Comparison of ENCODE assay signal across 8 cellular contexts in genomic region chr19:7917292-7918061, GRCh38. TPM values are rescaled to one million over a fixed set of nuclear protein-coding genes. Genes with fewer than 3 reads are reported as not detected.
DNase-seq lines count a peak whose midpoint lies in the region; ATAC-seq and TF ChIP-seq lines count a peak whose summit lies in the region.

No MANE protein-coding gene starts in this region.

- peaks cover 47% of the 10 kb centered on the region for H3K4me1 ChIP-seq in OCI-LY1 (ENCODE audit: insufficient read depth, low read length, severe bottlenecking)
- H3K4me1 ChIP-seq in parathyroid adenoma, result peaks cover 3% of the 10 kb centered on the region

- H3K4me2 ChIP-seq in OCI-LY1 (ENCODE audit: low read length) (peak overlapping the region; percentile 49; the same call in 1 of the 2 replicates), parathyroid adenoma (ENCODE audit: low read length) (peak overlapping the region; percentile 61)

- peak; percentile 25 to 51 for DNase-seq in NCI-H2081 (lab: John Stamatoyannopoulos, UW)
- no peak for DNase-seq in NCI-H2081 treated with DMSO at 0.1 percent for 48 hours (lab: John Stamatoyannopoulos, UW)
- DNase-seq in activated effector memory CD4-positive, alpha-beta T cell treated with anti-CD3 and anti-CD28 coated beads, Interleukin-2, amount 50 U/mL, for 16 hours, result peak; percentile 85
- peak; percentile 40 for DNase-seq in fibroblast of peridontal ligament (ENCODE audit: extremely low read depth)
- DNase-seq in lower leg skin (ENCODE audit: low spot score in 2 of 2), result no peak

- H3K27me3 ChIP-seq in OCI-LY1 (ENCODE audit: insufficient read depth, low read length) (peaks cover 4% of the 10 kb centered on the region; the same call in 1 of the 2 replicates), parathyroid adenoma (ENCODE audit: control insufficient read depth, insufficient read depth, low read length) (no peaks in the 10 kb centered on the region)

- no peaks in the 10 kb centered on the region for H4K20me1 ChIP-seq in OCI-LY1 (ENCODE audit: insufficient read depth, low read length)

- intact Hi-C loops in lower leg skin (cut with DNase I; ENCODE audit: low total_unique reads), result no loop called here

- WGBS in lower leg skin, 2 donors, result 1 to 2% methylated on average over 18 to 32 of the region's 70 CpGs

- ATAC-seq in GM21390 (IDR thresholded peaks at IDR 0.05; ENCODE audit: unreplicated experiment), result no peak

- H3K9me2 ChIP-seq in OCI-LY1 (ENCODE audit: low read depth, low read length), result no peaks in the 10 kb centered on the region

- H2AFZ ChIP-seq in OCI-LY1 (ENCODE audit: low read length), result no peak overlapping the region
- peak overlapping the region; percentile 65 for H2AFZ ChIP-seq in parathyroid adenoma

- H3K27ac ChIP-seq in OCI-LY1 (ENCODE audit: low read depth, low read length, poor library complexity, severe bottlenecking) (no peak overlapping the region), parathyroid adenoma (peak overlapping the region; percentile 83)

- no peak for TF ChIP-seq POLR2A in lower leg skin (IDR thresholded peaks at IDR 0.05)

- peak; percentile 51 for TF ChIP-seq CTCF in OCI-LY1 (IDR thresholded peaks at IDR 0.05; ENCODE audit: low read length)
- TF ChIP-seq CTCF in parathyroid adenoma (IDR thresholded peaks at IDR 0.05), result peak; percentile 70
- no peak for TF ChIP-seq CTCF in lower leg skin (IDR thresholded peaks at IDR 0.05)

- H3K79me2 ChIP-seq in OCI-LY1 (ENCODE audit: insufficient read depth, low read length), result no peaks in the 10 kb centered on the region
- no peaks in the 10 kb centered on the region for H3K79me2 ChIP-seq in parathyroid adenoma

- H3K4me3 ChIP-seq in OCI-LY1 (ENCODE audit: low read depth, low read length, poor library complexity, severe bottlenecking), result no peak overlapping the region
- peak overlapping the region; percentile 45 for H3K4me3 ChIP-seq in parathyroid adenoma (ENCODE audit: low read depth, low read length)
- no peak overlapping the region for H3K4me3 ChIP-seq in lower leg skin (ENCODE audit: low read depth, poor library complexity, severe bottlenecking)

- H3K36me3 ChIP-seq in OCI-LY1 (ENCODE audit: insufficient read depth, low read length), result peaks cover 16% of the 10 kb centered on the region
- no peaks in the 10 kb centered on the region for H3K36me3 ChIP-seq in parathyroid adenoma (ENCODE audit: control insufficient read depth, insufficient read depth, low read length)

- H3K9ac ChIP-seq in OCI-LY1 (ENCODE audit: low read length) (no peak overlapping the region), parathyroid adenoma (peak overlapping the region; percentile 17)

- H3K9me3 ChIP-seq in OCI-LY1 (ENCODE audit: low read length) (no peaks in the 10 kb centered on the region), parathyroid adenoma (ENCODE audit: control insufficient read depth, low read length) (no peaks in the 10 kb centered on the region)

- H3F3A ChIP-seq in OCI-LY1 (ENCODE audit: insufficient read depth, low read length), result no peaks in the 10 kb centered on the region

RNA-seq across cellular contexts. Expression of gene SNAPC2, which starts 2.7 kb away (rescaled TPM):
- 10 to 100 TPM; 15.7 to 26.4 (median 24.6) TPM for total RNA-seq in lower leg skin

RNA-seq across cellular contexts. Expression of gene TGFBR3L, which starts 2.8 kb away (rescaled TPM):
- 1 to 10 TPM in 3 of 4 donors, not detected in 1; 1.5 to 3.7 (median 2.1) TPM for total RNA-seq in lower leg skin

RNA-seq across cellular contexts. Expression of gene CTXN1, which starts 8.5 kb away (rescaled TPM):
- total RNA-seq in lower leg skin, result 1 to 10 TPM; 4.0 to 4.8 (median 4.0) TPM

RNA-seq across cellular contexts. Expression of gene MAP2K7, which starts 13.8 kb away (rescaled TPM):
- 10 to 100 TPM; 23.1 to 47.8 (median 30.9) TPM for total RNA-seq in lower leg skin

RNA-seq across cellular contexts. Expression of gene TIMM44, which starts 26.0 kb away (rescaled TPM):
- total RNA-seq in lower leg skin, result 100 to 1,000 TPM in 1 of 4 donors, 10 to 100 TPM in 3; 36.8 to 119 (median 51.7) TPM

Comparison
In these comparisons a context has a peak if more than half of its experiments do, and no peak if none do; other contexts are left out.
1. DNase-seq: peak in NCI-H2081 (2 of 2), activated effector memory CD4-positive, alpha-beta T cell treated with anti-CD3 and anti-CD28 coated beads, Interleukin-2, amount 50 U/mL, for 16 hours (single experiment) and fibroblast of peridontal ligament (single experiment); none in NCI-H2081 treated with DMSO at 0.1 percent for 48 hours (single experiment) and lower leg skin (0 of 2).
2. CTCF ChIP-seq: peak in OCI-LY1 (single experiment) and parathyroid adenoma (single experiment); none in lower leg skin (0 of 3).